In genomic region chrX:41334866-41335589, GRCh38 we compare ENCODE assay signal across 8 cellular contexts. TPM values are rescaled to one million over a fixed set of nuclear protein-coding genes. Genes with fewer than 3 reads are reported as not detected.
A peak's percentile ranks its signal among the peaks of the same experiment; 100 is the strongest.
DNase-seq lines count a peak whose midpoint lies in the region; ATAC-seq and TF ChIP-seq lines count a peak whose summit lies in the region.

No MANE protein-coding gene starts in this region.

- peaks cover 45% of the 10 kb centered on the region for H3K36me3 Mint-ChIP-seq in activated naive CD8-positive, alpha-beta T cell treated with anti-CD3 and anti-CD28 coated beads, Interleukin-2, amount 50 U/mL, for 24 hours (ENCODE audit: low read depth)

- peaks cover 54% of the 10 kb centered on the region for H3K4me1 Mint-ChIP-seq in activated naive CD8-positive, alpha-beta T cell treated with anti-CD3 and anti-CD28 coated beads, Interleukin-2, amount 50 U/mL, for 24 hours

- peaks cover 1% of the 10 kb centered on the region for H3K27me3 Mint-ChIP-seq in activated naive CD8-positive, alpha-beta T cell treated with anti-CD3 and anti-CD28 coated beads, Interleukin-2, amount 50 U/mL, for 24 hours

- H3K27ac Mint-ChIP-seq in activated naive CD8-positive, alpha-beta T cell treated with anti-CD3 and anti-CD28 coated beads, Interleukin-2, amount 50 U/mL, for 24 hours = peak overlapping the region; percentile 99

- TF ChIP-seq CTCF in retinal pigment epithelial cell (conservative IDR thresholded peaks at IDR 0.05; ENCODE audit: low read depth, low read length) = no peak

- ATAC-seq in HG02678 (IDR thresholded peaks at IDR 0.05; ENCODE audit: unreplicated experiment) (peak; percentile 8), left ventricle myocardium superior (peak; percentile 54)
- peak; percentile 1 for ATAC-seq in activated naive CD8-positive, alpha-beta T cell treated with anti-CD3 and anti-CD28 coated beads, Interleukin-2, amount 50 U/mL, for 24 hours

- H3K4me3 Mint-ChIP-seq in activated naive CD8-positive, alpha-beta T cell treated with anti-CD3 and anti-CD28 coated beads, Interleukin-2, amount 50 U/mL, for 24 hours = peak overlapping the region; percentile 89

- no peaks in the 10 kb centered on the region for H3K9me3 Mint-ChIP-seq in activated naive CD8-positive, alpha-beta T cell treated with anti-CD3 and anti-CD28 coated beads, Interleukin-2, amount 50 U/mL, for 24 hours

- DNase-seq in GM04504 (ENCODE audit: low read depth) (peak; percentile 40), SK-N-DZ (ENCODE audit: low spot score) (peak; percentile 15), left ventricle myocardium superior (peak; percentile 72), retinal pigment epithelial cell (ENCODE audit: low read depth) (no peak), NCI-H1048 (lab: John Stamatoyannopoulos, UW) (no peak), NCI-H1930 (lab: John Stamatoyannopoulos, UW) (no peak)
- peak; percentile 59 for DNase-seq in activated naive CD8-positive, alpha-beta T cell treated with anti-CD3 and anti-CD28 coated beads, Interleukin-2, amount 50 U/mL, for 24 hours

- intact Hi-C loops in left ventricle myocardium superior (cut with micrococcal nuclease) = no loop called here

- peak overlapping the region; percentile 99 for H3K4me3 ChIP-seq in retinal pigment epithelial cell (ENCODE audit: low read length)

RNA-seq across cellular contexts. Expression of gene DDX3X, which starts 1.1 kb away (rescaled TPM):
- 106 and 112 TPM in 2 replicates for polyA plus RNA-seq in SK-N-DZ (2014; cell fraction: cytosol; rRNA removed)
- polyA plus RNA-seq in SK-N-DZ (2014; cell fraction: nucleus; rRNA removed) = 120 and 149 TPM in 2 replicates
- 140 TPM for total RNA-seq in left ventricle myocardium superior

Comparison
In these comparisons a context has a peak if more than half of its experiments do, and no peak if none do; other contexts are left out.
1. DNase-seq: peak in GM04504 (single experiment), SK-N-DZ (single experiment), activated naive CD8-positive, alpha-beta T cell treated with anti-CD3 and anti-CD28 coated beads, Interleukin-2, amount 50 U/mL, for 24 hours (single experiment) and left ventricle myocardium superior (single experiment); none in retinal pigment epithelial cell (single experiment), NCI-H1048 (single experiment) and NCI-H1930 (0 of 2).
2. ATAC-seq: peak in every context shown above with its lines; median percentile 54 in left ventricle myocardium superior; 8 in HG02678; 1 in activated naive CD8-positive, alpha-beta T cell treated with anti-CD3 and anti-CD28 coated beads, Interleukin-2, amount 50 U/mL, for 24 hours.